ENCODE assay signal across 32 cellular contexts in the genomic region with DNA sequence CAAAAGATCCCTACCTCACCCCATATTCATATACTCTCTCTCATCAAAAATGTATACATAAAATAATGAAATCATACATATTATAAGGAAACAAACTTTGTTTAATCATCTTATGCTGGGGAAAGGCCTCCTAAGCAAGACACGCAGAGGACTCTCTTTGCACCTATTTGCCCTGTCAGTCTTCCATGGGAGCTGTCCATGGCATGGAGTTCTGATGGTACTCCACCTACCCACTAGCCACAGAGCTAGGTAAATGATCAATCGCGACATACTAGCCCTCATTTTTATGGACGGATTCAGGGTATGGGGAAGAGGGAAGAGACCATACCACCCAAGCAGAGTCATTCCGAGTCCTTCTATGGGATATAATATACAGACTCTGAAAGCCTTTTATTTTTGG.
"Had no signal": no experiment of that assay in that cellular context is flagged by ENCODE, and none has a peak within 500 bp of the region (broad histone marks: within the 10 kb centered on the region; RNA-seq: fewer than 3 reads in every experiment).

No MANE protein-coding gene starts in this region.

- H3K27ac Mint-ChIP-seq: activated CD4-positive, alpha-beta memory T cell treated with anti-CD3 and anti-CD28 coated beads for 36 hours; activated CD4-positive, alpha-beta T cell treated with anti-CD3 and anti-CD28 coated beads for 36 hours; activated CD4-positive, alpha-beta T cell treated with anti-CD3 and anti-CD28 coated beads, Interleukin-2, amount 10 ng/mL, durations not matched to agents 24 days and 14 days; activated CD8-positive, alpha-beta memory T cell treated with anti-CD3 and anti-CD28 coated beads, Interleukin-2, amount 10 ng/mL, durations not matched to agents 7 days and 5 days; activated CD8-positive, alpha-beta T cell treated with anti-CD3 and anti-CD28 coated beads, Interleukin-2, amount 10 ng/mL, durations not matched to agents 7 days and 5 days; activated naive CD4-positive, alpha-beta T cell treated with anti-CD3 and anti-CD28 coated beads, Interleukin-2, amount 10 ng/mL, durations not matched to agents 7 days and 5 days; activated naive CD4-positive, alpha-beta T cell treated with anti-CD3 and anti-CD28 coated beads, Interleukin-2, amount 50 U/mL, for 72 hours; activated naive CD8-positive, alpha-beta T cell treated with anti-CD3 and anti-CD28 coated beads, Interleukin-2, amount 10 ng/mL, durations not matched to agents 7 days and 5 days; activated T-helper 1 cell treated with anti-CD3 and anti-CD28 coated beads, Interleukin-12 subunit alpha, Interleukin-12 subunit beta, Interleukin-2, Interleukin-4 antibody, amounts not matched to agents 30 ng/mL and 10 ng/mL and 1 ng/mL, durations not matched to agents 14 hours and 24 hours and 36 hours; activated T-helper 2 cell treated with anti-CD3 and anti-CD28 coated beads, Interferon-gamma antibody, Interleukin-2, Interleukin-4, amounts not matched to agents 10 μg/mL and 5 μg/mL and 100 μg/mL, durations not matched to agents 14 hours and 24 hours and 36 hours; brain; endodermal cell; T-helper 17 cell had no signal

- H3K27ac ChIP-seq: ascending aorta, breast epithelium, cardiac muscle cell, colonic mucosa, heart left ventricle had no signal

- H3K36me3 Mint-ChIP-seq: activated CD4-positive, alpha-beta memory T cell treated with anti-CD3 and anti-CD28 coated beads for 36 hours; activated CD8-positive, alpha-beta memory T cell treated with anti-CD3 and anti-CD28 coated beads, Interleukin-2, amount 10 ng/mL, durations not matched to agents 7 days and 5 days; activated naive CD4-positive, alpha-beta T cell treated with anti-CD3 and anti-CD28 coated beads, Interleukin-2, amount 10 ng/mL, durations not matched to agents 7 days and 5 days; activated naive CD4-positive, alpha-beta T cell treated with anti-CD3 and anti-CD28 coated beads, Interleukin-2, amount 50 U/mL, for 72 hours; activated naive CD8-positive, alpha-beta T cell treated with anti-CD3 and anti-CD28 coated beads, Interleukin-2, amount 10 ng/mL, durations not matched to agents 7 days and 5 days; brain had no signal

- H3K4me1 ChIP-seq: ascending aorta, breast epithelium, colonic mucosa, heart left ventricle had no signal

- H3K4me3 ChIP-seq: ascending aorta, breast epithelium, cardiac muscle cell, colonic mucosa, heart left ventricle had no signal

- H3K27me3 Mint-ChIP-seq: activated CD4-positive, alpha-beta T cell treated with anti-CD3 and anti-CD28 coated beads for 36 hours; activated CD4-positive, alpha-beta T cell treated with anti-CD3 and anti-CD28 coated beads, Interleukin-2, amount 10 ng/mL, durations not matched to agents 24 days and 14 days; activated CD8-positive, alpha-beta memory T cell treated with anti-CD3 and anti-CD28 coated beads, Interleukin-2, amount 10 ng/mL, durations not matched to agents 7 days and 5 days; brain had no signal

- H3K4me1 Mint-ChIP-seq: activated CD4-positive, alpha-beta T cell treated with anti-CD3 and anti-CD28 coated beads for 36 hours; activated CD4-positive, alpha-beta T cell treated with anti-CD3 and anti-CD28 coated beads, Interleukin-2, amount 10 ng/mL, durations not matched to agents 24 days and 14 days; activated CD8-positive, alpha-beta memory T cell treated with anti-CD3 and anti-CD28 coated beads, Interleukin-2, amount 10 ng/mL, durations not matched to agents 7 days and 5 days; activated naive CD4-positive, alpha-beta T cell treated with anti-CD3 and anti-CD28 coated beads, Interleukin-2, amount 10 ng/mL, durations not matched to agents 7 days and 5 days; activated naive CD8-positive, alpha-beta T cell treated with anti-CD3 and anti-CD28 coated beads, Interleukin-2, amount 10 ng/mL, durations not matched to agents 7 days and 5 days; brain; endodermal cell had no signal

- H3K9me3 Mint-ChIP-seq: activated CD4-positive, alpha-beta memory T cell treated with anti-CD3 and anti-CD28 coated beads for 36 hours; activated CD4-positive, alpha-beta T cell treated with anti-CD3 and anti-CD28 coated beads, Interleukin-2, amount 10 ng/mL, durations not matched to agents 24 days and 14 days; activated naive CD4-positive, alpha-beta T cell treated with anti-CD3 and anti-CD28 coated beads, Interleukin-2, amount 10 ng/mL, durations not matched to agents 7 days and 5 days; activated naive CD4-positive, alpha-beta T cell treated with anti-CD3 and anti-CD28 coated beads, Interleukin-2, amount 50 U/mL, for 72 hours; activated naive CD8-positive, alpha-beta T cell treated with anti-CD3 and anti-CD28 coated beads, Interleukin-2, amount 10 ng/mL, durations not matched to agents 7 days and 5 days; activated T-helper 1 cell treated with anti-CD3 and anti-CD28 coated beads, Interleukin-12 subunit alpha, Interleukin-12 subunit beta, Interleukin-2, Interleukin-4 antibody, amounts not matched to agents 30 ng/mL and 10 ng/mL and 1 ng/mL, durations not matched to agents 14 hours and 24 hours and 36 hours; activated T-helper 2 cell treated with anti-CD3 and anti-CD28 coated beads, Interferon-gamma antibody, Interleukin-2, Interleukin-4, amounts not matched to agents 10 μg/mL and 5 μg/mL and 100 μg/mL, durations not matched to agents 14 hours and 24 hours and 36 hours; brain; endodermal cell had no signal

- H3K36me3 ChIP-seq: ascending aorta, breast epithelium, cardiac muscle cell, colonic mucosa, heart left ventricle had no signal

- ATAC-seq: activated CD4-positive, alpha-beta T cell treated with anti-CD3 and anti-CD28 coated beads for 36 hours; activated CD8-positive, alpha-beta memory T cell treated with anti-CD3 and anti-CD28 coated beads, Interleukin-2, amount 10 ng/mL, durations not matched to agents 7 days and 5 days; activated CD8-positive, alpha-beta T cell treated with anti-CD3 and anti-CD28 coated beads, Interleukin-2, amount 10 ng/mL, durations not matched to agents 7 days and 5 days; activated naive CD4-positive, alpha-beta T cell treated with anti-CD3 and anti-CD28 coated beads, Interleukin-2, amount 50 U/mL, for 72 hours; esophagus mucosa; heart left ventricle; T-helper 17 cell had no signal

- H3K4me3 Mint-ChIP-seq: activated CD4-positive, alpha-beta memory T cell treated with anti-CD3 and anti-CD28 coated beads for 36 hours; activated CD4-positive, alpha-beta T cell treated with anti-CD3 and anti-CD28 coated beads for 36 hours; activated CD4-positive, alpha-beta T cell treated with anti-CD3 and anti-CD28 coated beads, Interleukin-2, amount 10 ng/mL, durations not matched to agents 24 days and 14 days; activated CD8-positive, alpha-beta memory T cell treated with anti-CD3 and anti-CD28 coated beads, Interleukin-2, amount 10 ng/mL, durations not matched to agents 7 days and 5 days; activated CD8-positive, alpha-beta T cell treated with anti-CD3 and anti-CD28 coated beads, Interleukin-2, amount 10 ng/mL, durations not matched to agents 7 days and 5 days; activated naive CD4-positive, alpha-beta T cell treated with anti-CD3 and anti-CD28 coated beads, Interleukin-2, amount 10 ng/mL, durations not matched to agents 7 days and 5 days; activated naive CD8-positive, alpha-beta T cell treated with anti-CD3 and anti-CD28 coated beads, Interleukin-2, amount 10 ng/mL, durations not matched to agents 7 days and 5 days; activated T-helper 1 cell treated with anti-CD3 and anti-CD28 coated beads, Interleukin-12 subunit alpha, Interleukin-12 subunit beta, Interleukin-2, Interleukin-4 antibody, amounts not matched to agents 30 ng/mL and 10 ng/mL and 1 ng/mL, durations not matched to agents 14 hours and 24 hours and 36 hours; brain; endodermal cell; T-helper 17 cell had no signal

- H3K27me3 ChIP-seq: ascending aorta, breast epithelium, cardiac muscle cell, colonic mucosa, heart left ventricle had no signal

- DNase-seq: activated CD4-positive, alpha-beta memory T cell treated with anti-CD3 and anti-CD28 coated beads for 36 hours; activated CD4-positive, alpha-beta T cell treated with anti-CD3 and anti-CD28 coated beads for 36 hours; activated CD4-positive, alpha-beta T cell treated with anti-CD3 and anti-CD28 coated beads, Interleukin-2, amount 10 ng/mL, durations not matched to agents 24 days and 14 days; activated CD4-positive, CD25-positive, alpha-beta regulatory T cell; activated CD4-positive, CD25-positive, alpha-beta regulatory T cell treated with anti-CD3 and anti-CD28 coated beads, Interleukin-2, amount 50 U/mL, for 72 hours; activated CD8-positive, alpha-beta memory T cell treated with anti-CD3 and anti-CD28 coated beads, Interleukin-2, amount 10 ng/mL, durations not matched to agents 7 days and 5 days; activated CD8-positive, alpha-beta memory T cell treated with anti-CD3 and anti-CD28 coated beads, Interleukin-2, amount 50 U/mL, for 4 hours; activated CD8-positive, alpha-beta T cell treated with anti-CD3 and anti-CD28 coated beads, Interleukin-2, amount 10 ng/mL, durations not matched to agents 7 days and 5 days; activated effector memory CD4-positive, alpha-beta T cell treated with anti-CD3 and anti-CD28 coated beads, Interleukin-2, amount 50 U/mL, for 16 hours; activated naive CD4-positive, alpha-beta T cell; activated naive CD4-positive, alpha-beta T cell treated with anti-CD3 and anti-CD28 coated beads, Interleukin-2, amount 10 ng/mL, durations not matched to agents 7 days and 5 days; activated naive CD8-positive, alpha-beta T cell treated with anti-CD3 and anti-CD28 coated beads, Interleukin-2, amount 10 ng/mL, durations not matched to agents 7 days and 5 days; activated T-cell treated with anti-CD3 and anti-CD28 coated beads, Interleukin-2, amount 50 U/mL, for 1 hour; activated T-cell treated with anti-CD3 and anti-CD28 coated beads, Interleukin-2, amount 50 U/mL, for 48 hours; central memory CD4-positive, alpha-beta T cell; cerebellar nuclear complex; colonic mucosa; effector CD8-positive, alpha-beta T cell; endodermal cell; foreskin fibroblast; glutamatergic neuron; heart left ventricle; T-helper 1 cell; T-helper 17 cell had no signal
